In the genomic region with DNA sequence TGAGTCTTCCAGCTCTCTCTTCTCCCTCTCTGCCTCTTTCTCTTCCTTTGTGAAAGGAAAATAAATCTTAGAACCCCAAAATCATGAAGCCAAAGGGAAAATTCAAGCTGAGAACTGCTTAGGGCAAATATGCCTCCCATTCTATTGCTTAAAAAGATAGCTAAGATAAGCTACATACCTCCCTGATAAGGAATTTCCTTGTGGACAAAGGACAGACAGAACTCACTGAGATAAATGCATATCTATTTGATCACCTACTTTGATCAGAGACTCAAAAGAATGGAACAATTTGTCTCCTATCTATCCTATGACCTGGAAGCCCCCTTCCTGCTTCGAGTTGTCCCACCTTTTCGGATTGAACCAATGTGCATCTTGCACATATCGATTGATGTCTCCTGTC, we compare ENCODE assay signal across 10 cellular contexts.
"Had no signal": no experiment of that assay in that cellular context is flagged by ENCODE, and none has a peak within 500 bp of the region (broad histone marks: within the 10 kb centered on the region; RNA-seq: fewer than 3 reads in every experiment).

No MANE protein-coding gene starts in this region.

- H3K4me3 Mint-ChIP-seq: HFFc6, IgD-negative memory B cell had no signal

- H3K36me3 Mint-ChIP-seq: IgD-negative memory B cell had no signal

- H3K27me3 Mint-ChIP-seq: IgD-negative memory B cell had no signal

- H3K27ac ChIP-seq: GM23248, HL-60 had no signal

- H2AFZ ChIP-seq: GM23248 had no signal

- H3K9ac ChIP-seq: GM23248 had no signal

- H3K4me1 Mint-ChIP-seq: IgD-negative memory B cell had no signal

- DNase-seq: GM23248, GOT3, H7, HFFc6, KBM-7 had no signal

- H3K36me3 ChIP-seq: HAP-1 had no signal

- H3K4me3 ChIP-seq: GM23248, HAP-1 had no signal

- ATAC-seq: HCT116, HepG2 had no signal

- H3K27ac Mint-ChIP-seq: HFFc6, IgD-negative memory B cell had no signal

- H3K9me3 ChIP-seq: HAP-1 had no signal

- H3K4me1 ChIP-seq: HAP-1 had no signal

- H3K9me3 Mint-ChIP-seq: IgD-negative memory B cell had no signal

- FAIRE-seq: HepG2 had no signal
